In genomic region chr9:134626576-134627416, GRCh38 we compare ENCODE assay signal across 10 cellular contexts. TPM values are rescaled to one million over a fixed set of nuclear protein-coding genes. Genes with fewer than 3 reads are reported as not detected.
DNase-seq lines count a peak whose midpoint lies in the region; ATAC-seq and TF ChIP-seq lines count a peak whose summit lies in the region.
"Had no signal": no experiment of that assay in that cellular context is flagged by ENCODE, and none has a peak within 500 bp of the region (broad histone marks: within the 10 kb centered on the region; RNA-seq: fewer than 3 reads in every experiment).

No MANE protein-coding gene starts in this region.

- 32% methylated on average over 19 of the region's 19 CpGs for WGBS in smooth muscle cell (ENCODE audit: low lambda C conversion rate)

- no peaks in the 10 kb centered on the region for H3K79me2 ChIP-seq in fibroblast of lung (ENCODE audit: control insufficient read depth, insufficient read depth, low read length)
- H3K79me2 ChIP-seq in smooth muscle cell (ENCODE audit: low read depth) = peaks cover 14% of the 10 kb centered on the region

- no peak overlapping the region for H3K27ac ChIP-seq in Peyer's patch
- H3K27ac ChIP-seq in fibroblast of lung (ENCODE audit: insufficient read depth, low read length) = no peak overlapping the region
- peak overlapping the region; percentile 98 for H3K27ac ChIP-seq in smooth muscle cell (ENCODE audit: low read depth)
- H3K27ac ChIP-seq: testis had no signal

- DNase-seq in H7 = peak; percentile 65
- peak in 2 of 3 donors; percentile 8 to 33 for DNase-seq in Peyer's patch
- peak; percentile 45 to 91 for DNase-seq in fibroblast of lung (ENCODE audit: low read depth in 2 of 2)
- peak; percentile 50 for DNase-seq in smooth muscle cell (lab: John Stamatoyannopoulos, UW; ENCODE audit: unreplicated experiment)
- no peak for DNase-seq in dermis blood vessel endothelial cell
- DNase-seq in GF-D8 (lab: John Stamatoyannopoulos, UW) = no peak
- DNase-seq: activated CD8-positive, alpha-beta T cell treated with anti-CD3 and anti-CD28 coated beads, Interleukin-2, amount 10 ng/mL, durations not matched to agents 7 days and 5 days; DMS79 treated with DMSO at 0.1 percent for 48 hours; testis had no signal

- H3K4me2 ChIP-seq in fibroblast of lung (ENCODE audit: extremely low read depth, insufficient read depth, low read length) (no peak overlapping the region), smooth muscle cell (peak overlapping the region; percentile 77)

- no peaks in the 10 kb centered on the region for H3K9me3 ChIP-seq in Peyer's patch
- no peaks in the 10 kb centered on the region for H3K9me3 ChIP-seq in fibroblast of lung (ENCODE audit: control insufficient read depth, insufficient read depth, low read depth, low read length)
- no peaks in the 10 kb centered on the region for H3K9me3 ChIP-seq in smooth muscle cell (replicated peaks; ENCODE audit: low read depth)
- H3K9me3 ChIP-seq: testis had no signal

- no peaks in the 10 kb centered on the region for H4K20me1 ChIP-seq in fibroblast of lung (ENCODE audit: control insufficient read depth, extremely low read depth, insufficient read depth, low read length)
- no peaks in the 10 kb centered on the region for H4K20me1 ChIP-seq in smooth muscle cell (ENCODE audit: low read depth)

- H3K4me3 ChIP-seq in H7 (ENCODE audit: insufficient read depth, low read depth, low read length) (no peak overlapping the region), Peyer's patch (no peak overlapping the region), fibroblast of lung (replicated peaks in 1 of 4; ENCODE audit: control extremely low read depth in 1 of 4, insufficient read depth in 1 of 4, low read depth in 3 of 4, low read length in 4 of 4) (no peak overlapping the region), smooth muscle cell (no peak overlapping the region)
- H3K4me3 ChIP-seq: testis had no signal

- TF ChIP-seq POLR2A in Peyer's patch (IDR thresholded peaks at IDR 0.05) = no peak

- H2AFZ ChIP-seq in fibroblast of lung (ENCODE audit: low read length) = no peak overlapping the region
- H2AFZ ChIP-seq in smooth muscle cell (ENCODE audit: low read depth) = no peak overlapping the region

- no peak for ATAC-seq in HG03108 (IDR thresholded peaks at IDR 0.05; ENCODE audit: unreplicated experiment)
- ATAC-seq: activated CD8-positive, alpha-beta T cell treated with anti-CD3 and anti-CD28 coated beads, Interleukin-2, amount 10 ng/mL, durations not matched to agents 7 days and 5 days had no signal

- H3K36me3 ChIP-seq in H7 (replicated peaks; ENCODE audit: control insufficient read depth, insufficient read depth, low read length) (no peaks in the 10 kb centered on the region), Peyer's patch (no peaks in the 10 kb centered on the region), fibroblast of lung (ENCODE audit: control insufficient read depth, insufficient read depth, low read length) (no peaks in the 10 kb centered on the region), smooth muscle cell (ENCODE audit: low read depth) (no peaks in the 10 kb centered on the region)

- H3K4me1 ChIP-seq in Peyer's patch (no peaks in the 10 kb centered on the region), fibroblast of lung (ENCODE audit: control insufficient read depth, extremely low read depth, insufficient read depth, low read length) (peaks cover 8% of the 10 kb centered on the region), smooth muscle cell (ENCODE audit: low read depth) (peaks cover 43% of the 10 kb centered on the region)
- H3K4me1 ChIP-seq: testis had no signal

- no peak overlapping the region for H3K9ac ChIP-seq in fibroblast of lung (ENCODE audit: insufficient read depth, low read length)
- H3K9ac ChIP-seq in smooth muscle cell (ENCODE audit: low read depth) = peak overlapping the region; percentile 84

- H3K27me3 ChIP-seq in H7 (ENCODE audit: control insufficient read depth, insufficient read depth, low read length) (no peaks in the 10 kb centered on the region), Peyer's patch (no peaks in the 10 kb centered on the region), fibroblast of lung (ENCODE audit: control insufficient read depth, insufficient read depth, low read length) (no peaks in the 10 kb centered on the region), smooth muscle cell (ENCODE audit: low read depth) (no peaks in the 10 kb centered on the region)
- H3K27me3 ChIP-seq: testis had no signal

- no peak for TF ChIP-seq CTCF in Peyer's patch (IDR thresholded peaks at IDR 0.05)
- no peak for TF ChIP-seq CTCF in fibroblast of lung (conservative IDR thresholded peaks at IDR 0.05 in 1 of 2, IDR thresholded peaks at IDR 0.05 in 1 of 2; ENCODE audit: low read depth in 1 of 2, low read length in 2 of 2)
- no peak for TF ChIP-seq CTCF in smooth muscle cell (IDR thresholded peaks at IDR 0.05; ENCODE audit: borderline replicate concordance, insufficient read depth, poor library complexity, severe bottlenecking)

- peaks cover 33% of the 10 kb centered on the region for H3F3A ChIP-seq in smooth muscle cell (ENCODE audit: low read depth)

RNA-seq across cellular contexts. Expression of gene COL5A1, which starts 14.8 kb away (rescaled TPM):
- 10.1 and 11.3 TPM in 2 replicates for total RNA-seq in H7 (2014; rRNA removed; shearing (Covaris generic))
- total RNA-seq in Peyer's patch = 10 to 100 TPM in 2 of 4 donors, 1 to 10 TPM in 2; 4.9 to 97.4 (median 11.9) TPM
- 63.7 and 72.8 TPM in 2 replicates for total RNA-seq in fibroblast of lung
- polyA plus RNA-seq in fibroblast of lung = 83.9 and 109 TPM in 2 replicates
- 164 and 250 TPM in 2 replicates for polyA plus RNA-seq in fibroblast of lung (2012)
- polyA minus RNA-seq in fibroblast of lung (ENCODE audit: low replicate concordance) = 171 and 250 TPM in 2 replicates
- total RNA-seq in smooth muscle cell = 1,084 and 1,167 TPM in 2 replicates
- 1,100 and 1,443 TPM in 2 replicates for polyA plus RNA-seq in smooth muscle cell
- total RNA-seq in dermis blood vessel endothelial cell = 8.0 and 9.5 TPM in 2 replicates

Comparison
In these comparisons a context has a peak if more than half of its experiments do, and no peak if none do; other contexts are left out.
1. DNase-seq: peak in H7 (single experiment), Peyer's patch (2 of 3), fibroblast of lung (2 of 2) and smooth muscle cell (single experiment); none in dermis blood vessel endothelial cell (single experiment) and GF-D8 (single experiment).
2. RNA of gene COL5A1, which starts 14.8 kb away (total RNA-seq): 1,084 to 1,167 TPM in smooth muscle cell; 63.7 to 72.8 TPM in fibroblast of lung, 4.9 to 97.4 TPM in Peyer's patch, 10.1 to 11.3 TPM in H7 and 8.0 to 9.5 TPM in dermis blood vessel endothelial cell; every median in the first group is over 10 times any median in the second.